In the genomic region with DNA sequence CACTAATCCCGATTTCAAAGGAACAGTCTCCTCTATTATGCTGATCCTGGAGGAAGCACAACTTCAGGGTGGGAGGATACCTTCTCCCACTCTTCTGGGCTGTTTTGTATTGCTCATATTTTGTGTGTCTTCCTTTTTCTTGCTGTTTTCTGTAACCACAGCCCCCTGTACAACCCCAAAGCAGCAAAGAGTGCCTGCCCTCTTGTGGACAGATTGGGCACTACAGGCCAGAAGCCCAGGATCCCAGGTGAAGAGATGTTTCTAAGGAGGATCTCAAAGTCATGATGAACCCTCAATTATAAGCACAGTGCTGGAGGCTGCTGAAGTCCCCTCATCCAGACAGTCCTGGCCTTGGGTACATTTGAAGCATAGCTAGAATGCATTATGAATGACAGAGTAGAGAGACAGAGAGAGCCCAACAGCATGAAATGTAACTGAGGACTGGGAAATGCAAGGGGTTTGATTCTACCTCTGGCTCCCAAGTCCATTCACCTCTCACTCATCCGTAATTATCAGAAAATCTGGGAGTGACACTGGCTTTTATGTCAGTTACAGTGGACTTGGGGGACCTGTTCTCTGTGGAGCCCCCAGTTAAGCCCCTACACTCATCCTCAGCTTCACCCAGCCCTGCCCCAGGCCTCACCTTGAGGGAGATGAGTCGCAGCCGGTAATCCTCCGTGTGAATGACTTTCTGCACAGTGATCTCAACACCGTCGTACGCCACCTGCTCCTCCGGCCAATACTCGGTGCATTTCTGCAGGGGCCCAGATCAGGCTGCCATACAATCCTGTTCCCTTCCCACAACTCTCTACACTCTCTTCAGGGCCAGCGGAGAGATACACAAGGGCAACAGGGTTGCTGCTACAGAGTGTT, we compare ENCODE assay signal across 8 cellular contexts. TPM values are rescaled to one million over a fixed set of nuclear protein-coding genes. Genes with fewer than 3 reads are reported as not detected.
DNase-seq lines count a peak whose midpoint lies in the region; ATAC-seq and TF ChIP-seq lines count a peak whose summit lies in the region.

No MANE protein-coding gene starts in this region.

- no peak overlapping the region for H3K4me3 Mint-ChIP-seq in activated CD8-positive, alpha-beta memory T cell treated with anti-CD3 and anti-CD28 coated beads, Interleukin-2, amount 10 ng/mL, durations not matched to agents 7 days and 5 days
- no peak overlapping the region for H3K4me3 Mint-ChIP-seq in naive thymus-derived CD8-positive, alpha-beta T cell
- H3K4me3 Mint-ChIP-seq in stimulated activated naive CD8-positive, alpha-beta T cell treated with anti-CD3 and anti-CD28 coated beads, Interleukin-15, amount 100 ng/mL, for 72 hours: no peak overlapping the region

- H3K27me3 ChIP-seq in DOHH2 (ENCODE audit: control insufficient read depth, low read length): no peaks in the 10 kb centered on the region

- ATAC-seq in activated CD8-positive, alpha-beta memory T cell treated with anti-CD3 and anti-CD28 coated beads, Interleukin-2, amount 10 ng/mL, durations not matched to agents 7 days and 5 days: peak; percentile 77
- ATAC-seq in naive thymus-derived CD8-positive, alpha-beta T cell: peak; percentile 78 to 81
- peak; percentile 50 for ATAC-seq in stimulated activated naive CD8-positive, alpha-beta T cell treated with anti-CD3 and anti-CD28 coated beads, Interleukin-15, amount 100 ng/mL, for 72 hours
- ATAC-seq in GM18873 (IDR thresholded peaks at IDR 0.05; ENCODE audit: low FRiP score, unreplicated experiment): no peak

- no peaks in the 10 kb centered on the region for H3K36me3 Mint-ChIP-seq in activated CD8-positive, alpha-beta memory T cell treated with anti-CD3 and anti-CD28 coated beads, Interleukin-2, amount 10 ng/mL, durations not matched to agents 7 days and 5 days
- no peaks in the 10 kb centered on the region for H3K36me3 Mint-ChIP-seq in naive thymus-derived CD8-positive, alpha-beta T cell

- peak; percentile 99 for TF ChIP-seq CTCF in DOHH2 (IDR thresholded peaks at IDR 0.05; ENCODE audit: low read depth, low read length, poor library complexity, severe bottlenecking)
- TF ChIP-seq CTCF in epithelial cell of esophagus (IDR thresholded peaks at IDR 0.05; ENCODE audit: insufficient read depth, low read depth, low read length, missing control alignments): peak; percentile 100

- no peaks in the 10 kb centered on the region for H3K9me2 ChIP-seq in DOHH2 (replicated peaks; ENCODE audit: control insufficient read depth, low read length)

- H3K27me3 Mint-ChIP-seq in activated CD8-positive, alpha-beta memory T cell treated with anti-CD3 and anti-CD28 coated beads, Interleukin-2, amount 10 ng/mL, durations not matched to agents 7 days and 5 days: no peaks in the 10 kb centered on the region
- peaks cover 0 to 5% (median 2%) of the 10 kb centered on the region in 5 donors for H3K27me3 Mint-ChIP-seq in naive thymus-derived CD8-positive, alpha-beta T cell
- H3K27me3 Mint-ChIP-seq in stimulated activated naive CD8-positive, alpha-beta T cell treated with anti-CD3 and anti-CD28 coated beads, Interleukin-15, amount 100 ng/mL, for 72 hours: no peaks in the 10 kb centered on the region

- no peaks in the 10 kb centered on the region for H3K9me3 Mint-ChIP-seq in activated CD8-positive, alpha-beta memory T cell treated with anti-CD3 and anti-CD28 coated beads, Interleukin-2, amount 10 ng/mL, durations not matched to agents 7 days and 5 days (ENCODE audit: low read depth)
- no peaks in the 10 kb centered on the region for H3K9me3 Mint-ChIP-seq in naive thymus-derived CD8-positive, alpha-beta T cell
- H3K9me3 Mint-ChIP-seq in stimulated activated naive CD8-positive, alpha-beta T cell treated with anti-CD3 and anti-CD28 coated beads, Interleukin-15, amount 100 ng/mL, for 72 hours: no peaks in the 10 kb centered on the region

- CTCF ChIA-PET in activated CD8-positive, alpha-beta memory T cell treated with anti-CD3 and anti-CD28 coated beads, Interleukin-2, amount 10 ng/mL, durations not matched to agents 7 days and 5 days (lab: Charles Lee): interaction anchor here (0.8 to 4.0 kb wide), 30 partner anchors 8 to 738 kb away, joined by 3 to 31 read pairs (median 4); partner anchors contain the start of genes SPTY2D1, TMEM86A and TSG101

- DNase-seq in H4 (ENCODE audit: low spot score) (peak; percentile 35), NCI-H748 (lab: John Stamatoyannopoulos, UW; ENCODE audit: unreplicated experiment) (peak; percentile 40), epithelial cell of esophagus (ENCODE audit: low read depth) (peak; percentile 36)
- DNase-seq in activated CD8-positive, alpha-beta memory T cell treated with anti-CD3 and anti-CD28 coated beads, Interleukin-2, amount 10 ng/mL, durations not matched to agents 7 days and 5 days: peak; percentile 72
- DNase-seq in naive thymus-derived CD8-positive, alpha-beta T cell: peak; percentile 52 to 82 (median 73)
- peak; percentile 64 to 67 for DNase-seq in stimulated activated naive CD8-positive, alpha-beta T cell treated with anti-CD3 and anti-CD28 coated beads, Interleukin-15, amount 100 ng/mL, for 72 hours

- H3K4me1 Mint-ChIP-seq in activated CD8-positive, alpha-beta memory T cell treated with anti-CD3 and anti-CD28 coated beads, Interleukin-2, amount 10 ng/mL, durations not matched to agents 7 days and 5 days: peaks cover 5% of the 10 kb centered on the region
- peaks cover 11 to 19% (median 14%) of the 10 kb centered on the region in 4 donors for H3K4me1 Mint-ChIP-seq in naive thymus-derived CD8-positive, alpha-beta T cell
- H3K4me1 Mint-ChIP-seq in stimulated activated naive CD8-positive, alpha-beta T cell treated with anti-CD3 and anti-CD28 coated beads, Interleukin-15, amount 100 ng/mL, for 72 hours: peaks cover 17% of the 10 kb centered on the region

- peaks cover 14% of the 10 kb centered on the region for H3K4me1 ChIP-seq in DOHH2 (ENCODE audit: control insufficient read depth, low read length)

- H3K4me2 ChIP-seq in DOHH2 (ENCODE audit: low read length): peak overlapping the region; percentile 26

- POLR2A ChIA-PET in naive thymus-derived CD8-positive, alpha-beta T cell (lab: Charles Lee): no interaction called here

- no peaks in the 10 kb centered on the region for H3K36me3 ChIP-seq in DOHH2 (ENCODE audit: control insufficient read depth, low read length)

- no peaks in the 10 kb centered on the region for H3F3A ChIP-seq in DOHH2 (ENCODE audit: control insufficient read depth, insufficient read depth)

- H3K4me3 ChIP-seq in DOHH2 (ENCODE audit: low read length) (no peak overlapping the region), epithelial cell of esophagus (ENCODE audit: low read length) (no peak overlapping the region)

- no peaks in the 10 kb centered on the region for H4K20me1 ChIP-seq in DOHH2 (ENCODE audit: control insufficient read depth, insufficient read depth, low read depth, low read length)

- no peaks in the 10 kb centered on the region for H3K9me3 ChIP-seq in DOHH2 (ENCODE audit: control insufficient read depth, insufficient read depth, low read length)

- no peak overlapping the region for H3K27ac ChIP-seq in DOHH2 (ENCODE audit: low read depth, low read length)

- H3K27ac Mint-ChIP-seq in activated CD8-positive, alpha-beta memory T cell treated with anti-CD3 and anti-CD28 coated beads, Interleukin-2, amount 10 ng/mL, durations not matched to agents 7 days and 5 days: no peak overlapping the region
- peak overlapping the region in 4 of 10 donors; percentile 35 to 69 (median 57) for H3K27ac Mint-ChIP-seq in naive thymus-derived CD8-positive, alpha-beta T cell
- H3K27ac Mint-ChIP-seq in stimulated activated naive CD8-positive, alpha-beta T cell treated with anti-CD3 and anti-CD28 coated beads, Interleukin-15, amount 100 ng/mL, for 72 hours: peak overlapping the region in 1 of 2 donors; percentile 16

- H3K79me2 ChIP-seq in DOHH2 (ENCODE audit: control insufficient read depth, low read length): no peaks in the 10 kb centered on the region

RNA-seq across cellular contexts. Expression of gene IGSF22, which starts 6.2 kb away (rescaled TPM):
- not detected in 2 replicates for total RNA-seq in H4 (2014; rRNA removed; shearing (Covaris generic))
- under 1 TPM; 0.35 to 0.64 TPM for total RNA-seq in activated CD8-positive, alpha-beta memory T cell treated with anti-CD3 and anti-CD28 coated beads, Interleukin-2, amount 10 ng/mL, durations not matched to agents 7 days and 5 days
- total RNA-seq in naive thymus-derived CD8-positive, alpha-beta T cell: 1 to 10 TPM; 4.1 to 5.4 TPM
- polyA plus RNA-seq in naive thymus-derived CD8-positive, alpha-beta T cell: 1 to 10 TPM; 2.3 to 5.3 (median 4.6) TPM

RNA-seq across cellular contexts. Expression of gene TMEM86A, which starts 33.6 kb away (rescaled TPM):
- total RNA-seq in H4 (2014; rRNA removed; shearing (Covaris generic)): 3.5 and 3.8 TPM in 2 replicates
- total RNA-seq in activated CD8-positive, alpha-beta memory T cell treated with anti-CD3 and anti-CD28 coated beads, Interleukin-2, amount 10 ng/mL, durations not matched to agents 7 days and 5 days: under 1 TPM; 0.93 to 0.98 TPM
- total RNA-seq in naive thymus-derived CD8-positive, alpha-beta T cell: 1 to 10 TPM; 4.6 to 6.7 TPM
- polyA plus RNA-seq in naive thymus-derived CD8-positive, alpha-beta T cell: 1 to 10 TPM in 2 of 3 donors, under 1 TPM in 1; 0.43 to 1.9 (median 1.2) TPM

RNA-seq across cellular contexts. Expression of gene PTPN5, which starts 59.4 kb away (rescaled TPM):
- not detected in 2 replicates for total RNA-seq in H4 (2014; rRNA removed; shearing (Covaris generic))
- total RNA-seq in activated CD8-positive, alpha-beta memory T cell treated with anti-CD3 and anti-CD28 coated beads, Interleukin-2, amount 10 ng/mL, durations not matched to agents 7 days and 5 days: not detected
- total RNA-seq in naive thymus-derived CD8-positive, alpha-beta T cell: not detected
- not detected for polyA plus RNA-seq in naive thymus-derived CD8-positive, alpha-beta T cell
